12 cellular contexts compared by ENCODE assay signal in genomic region chr22:37487129-37487528, GRCh38. TPM values are rescaled to one million over a fixed set of nuclear protein-coding genes. Genes with fewer than 3 reads are reported as not detected.
A peak's percentile ranks its signal among the peaks of the same experiment; 100 is the strongest.
DNase-seq lines count a peak whose midpoint lies in the region; ATAC-seq and TF ChIP-seq lines count a peak whose summit lies in the region.
"Had no signal": no experiment of that assay in that cellular context is flagged by ENCODE, and none has a peak within 500 bp of the region (broad histone marks: within the 10 kb centered on the region; RNA-seq: fewer than 3 reads in every experiment).

No MANE protein-coding gene starts in this region.

- intact Hi-C loops in CD14-positive monocyte (cut with micrococcal nuclease), result no loop called here
- intact Hi-C loops in activated CD8-positive, alpha-beta T cell treated with anti-CD3 and anti-CD28 coated beads for 36 hours (cut with micrococcal nuclease), result no loop called here

- no peak for TF ChIP-seq CTCF in CD14-positive monocyte (IDR thresholded peaks at IDR 0.05)
- TF ChIP-seq CTCF in DND-41 (IDR thresholded peaks at IDR 0.05; ENCODE audit: borderline replicate concordance, extremely low read depth, low read length, poor library complexity, severe bottlenecking), result no peak
- TF ChIP-seq CTCF in activated CD8-positive, alpha-beta T cell treated with anti-CD3 and anti-CD28 coated beads for 36 hours (IDR thresholded peaks at IDR 0.05), result no peak
- TF ChIP-seq CTCF in osteocyte (IDR thresholded peaks at IDR 0.05), result no peak

- ATAC-seq in DND-41 (ENCODE audit: insufficient read depth, low read depth) (no peak), memory B cell (ENCODE audit: low read depth) (no peak), GM21619 (IDR thresholded peaks at IDR 0.05; ENCODE audit: unreplicated experiment) (no peak), GM19328 (IDR thresholded peaks at IDR 0.05; ENCODE audit: unreplicated experiment) (no peak)
- ATAC-seq in activated CD8-positive, alpha-beta T cell treated with anti-CD3 and anti-CD28 coated beads for 36 hours, result no peak

- H2AFZ ChIP-seq in DND-41 (ENCODE audit: low read depth, low read length), result no peak overlapping the region

- H4K20me1 ChIP-seq in DND-41 (ENCODE audit: insufficient read depth, low read length), result 0 out of 2 replicates have a peak, but pooled peaks cover 6% of the 10 kb centered on the region

- H3K4me3 Mint-ChIP-seq in CD14-positive monocyte (peak overlapping the region in 1 of 2 donors; percentile 97), memory B cell (peak overlapping the region; percentile 98), osteocyte (ENCODE audit: unreplicated experiment) (no peak overlapping the region)
- H3K4me3 Mint-ChIP-seq in activated CD8-positive, alpha-beta T cell treated with anti-CD3 and anti-CD28 coated beads for 36 hours, result peak overlapping the region; percentile 93

- peaks cover 7% of the 10 kb centered on the region for H3K27me3 ChIP-seq in DND-41 (ENCODE audit: insufficient read depth, low read length, poor library complexity)
- H3K27me3 ChIP-seq: foreskin keratinocyte had no signal

- no peak overlapping the region for H3K9ac ChIP-seq in DND-41 (ENCODE audit: low read depth, low read length)

- H3K27ac ChIP-seq in DND-41 (ENCODE audit: low read length), result no peak overlapping the region
- H3K27ac ChIP-seq: foreskin keratinocyte had no signal

- DNase-seq in CD14-positive monocyte (ENCODE audit: low spot score), result no peak
- DNase-seq in DND-41, result no peak
- no peak for DNase-seq in activated CD8-positive, alpha-beta T cell treated with anti-CD3 and anti-CD28 coated beads for 36 hours
- DNase-seq in memory B cell (ENCODE audit: low spot score in 2 of 2), result no peak
- DNase-seq in SHP77 treated with DMSO at 0.1 percent for 48 hours (lab: John Stamatoyannopoulos, UW), result no peak
- no peak for DNase-seq in osteocyte (ENCODE audit: extremely low spot score, unreplicated experiment)
- DNase-seq: activated CD4-positive, alpha-beta T cell treated with anti-CD3 and anti-CD28 coated beads, Interleukin-2, amount 50 U/mL, for 48 hours; aorta had no signal

- H3K4me1 ChIP-seq in DND-41 (ENCODE audit: insufficient read depth, low read length), result peaks cover 29% of the 10 kb centered on the region
- H3K4me1 ChIP-seq: foreskin keratinocyte had no signal

- peak overlapping the region; percentile 68 for H3K4me2 ChIP-seq in DND-41 (ENCODE audit: insufficient read depth, low read length)

- H3K27ac Mint-ChIP-seq in CD14-positive monocyte, result peak overlapping the region in 6 of 7 donors; percentile 86 to 96 (median 92)
- peak overlapping the region; percentile 97 for H3K27ac Mint-ChIP-seq in activated CD8-positive, alpha-beta T cell treated with anti-CD3 and anti-CD28 coated beads for 36 hours
- H3K27ac Mint-ChIP-seq in memory B cell, result peak overlapping the region; percentile 89
- H3K27ac Mint-ChIP-seq in osteocyte (ENCODE audit: unreplicated experiment), result no peak overlapping the region

- H3K4me1 Mint-ChIP-seq in CD14-positive monocyte, result peaks cover 43% of the 10 kb centered on the region
- H3K4me1 Mint-ChIP-seq in activated CD8-positive, alpha-beta T cell treated with anti-CD3 and anti-CD28 coated beads for 36 hours (ENCODE audit: low read depth), result peaks cover 47% of the 10 kb centered on the region
- H3K4me1 Mint-ChIP-seq in memory B cell, result peaks cover 48% of the 10 kb centered on the region
- H3K4me1 Mint-ChIP-seq in osteocyte (ENCODE audit: unreplicated experiment), result peaks cover 25% of the 10 kb centered on the region

- H3K36me3 ChIP-seq in DND-41 (ENCODE audit: insufficient read depth, low read length), result no peaks in the 10 kb centered on the region

- H3K9me3 Mint-ChIP-seq in CD14-positive monocyte (no peaks in the 10 kb centered on the region), memory B cell (no peaks in the 10 kb centered on the region), osteocyte (ENCODE audit: unreplicated experiment) (no peaks in the 10 kb centered on the region)
- H3K9me3 Mint-ChIP-seq in activated CD8-positive, alpha-beta T cell treated with anti-CD3 and anti-CD28 coated beads for 36 hours, result no peaks in the 10 kb centered on the region

- POLR2A ChIA-PET in activated CD8-positive, alpha-beta T cell treated with anti-CD3 and anti-CD28 coated beads for 36 hours (lab: Charles Lee), result interaction anchor here (1.1 to 1.4 kb wide), 3 partner anchors 80 to 170 kb away, joined by 3 to 4 read pairs (median 3); no protein-coding TSS in a partner anchor

- H3K9me3 ChIP-seq in DND-41 (ENCODE audit: insufficient read depth, low read length, severe bottlenecking), result no peaks in the 10 kb centered on the region

- H3K36me3 Mint-ChIP-seq in CD14-positive monocyte, result peaks cover 11 to 12% of the 10 kb centered on the region in 2 donors
- peaks cover 29% of the 10 kb centered on the region for H3K36me3 Mint-ChIP-seq in activated CD8-positive, alpha-beta T cell treated with anti-CD3 and anti-CD28 coated beads for 36 hours (ENCODE audit: low read depth)
- peaks cover 5% of the 10 kb centered on the region for H3K36me3 Mint-ChIP-seq in memory B cell
- peaks cover 13% of the 10 kb centered on the region for H3K36me3 Mint-ChIP-seq in osteocyte (ENCODE audit: unreplicated experiment)

- H3K4me3 ChIP-seq in DND-41 (ENCODE audit: low read depth in 1 of 2, low read length in 2 of 2), result no peak overlapping the region
- H3K4me3 ChIP-seq: K562 had no signal

- peaks cover 0 to 6% (median 2%) of the 10 kb centered on the region in 3 donors for H3K27me3 Mint-ChIP-seq in CD14-positive monocyte (ENCODE audit: low read depth in 3 of 3)
- no peaks in the 10 kb centered on the region for H3K27me3 Mint-ChIP-seq in activated CD8-positive, alpha-beta T cell treated with anti-CD3 and anti-CD28 coated beads for 36 hours
- no peaks in the 10 kb centered on the region for H3K27me3 Mint-ChIP-seq in memory B cell
- no peaks in the 10 kb centered on the region for H3K27me3 Mint-ChIP-seq in osteocyte (ENCODE audit: unreplicated experiment)

- peaks cover 48% of the 10 kb centered on the region for H3K79me2 ChIP-seq in DND-41 (ENCODE audit: insufficient read depth, low read length)

- CTCF ChIA-PET in activated CD8-positive, alpha-beta T cell treated with anti-CD3 and anti-CD28 coated beads for 36 hours (lab: Charles Lee), result interaction anchor here (1.0 to 5.2 kb wide), 8 partner anchors 8 to 156 kb away, joined by 4 to 24 read pairs (median 10); no protein-coding TSS in a partner anchor

RNA-seq across cellular contexts. Expression of gene MFNG, which starts 0.9 kb away (rescaled TPM):
- polyA plus RNA-seq in CD14-positive monocyte, result 100 to 1,000 TPM; 181 to 196 TPM
- total RNA-seq in activated CD8-positive, alpha-beta T cell treated with anti-CD3 and anti-CD28 coated beads for 36 hours, result 100 to 1,000 TPM; 155 to 160 TPM
- 1.5 and 2.3 TPM in 2 replicates for total RNA-seq in osteocyte

RNA-seq across cellular contexts. Expression of gene CARD10, which starts 32.1 kb away (rescaled TPM):
- polyA plus RNA-seq in CD14-positive monocyte, result not detected
- under 1 TPM; 0.09 to 0.18 TPM for total RNA-seq in activated CD8-positive, alpha-beta T cell treated with anti-CD3 and anti-CD28 coated beads for 36 hours
- 29.2 and 31.5 TPM in 2 replicates for total RNA-seq in osteocyte

RNA-seq across cellular contexts. Expression of gene ELFN2, which starts 59.9 kb away (rescaled TPM):
- not detected for polyA plus RNA-seq in CD14-positive monocyte
- total RNA-seq in activated CD8-positive, alpha-beta T cell treated with anti-CD3 and anti-CD28 coated beads for 36 hours, result under 1 TPM; 0.51 to 0.52 TPM
- total RNA-seq in osteocyte, result 0.97 and 0.99 TPM in 2 replicates
- total RNA-seq: K562 had no signal
- polyA plus RNA-seq: aorta, K562 had no signal

Comparison
In these comparisons a context has a peak if more than half of its experiments do, and no peak if none do; other contexts are left out.
1. RNA of gene MFNG, which starts 0.9 kb away (total RNA-seq): 155 to 160 TPM in activated CD8-positive, alpha-beta T cell treated with anti-CD3 and anti-CD28 coated beads for 36 hours; 1.5 to 2.3 TPM in osteocyte; every median in the first group is over 10 times any median in the second.
2. RNA of gene CARD10, which starts 32.1 kb away (total RNA-seq): 29.2 to 31.5 TPM in osteocyte; 0.09 to 0.18 TPM in activated CD8-positive, alpha-beta T cell treated with anti-CD3 and anti-CD28 coated beads for 36 hours; every median in the first group is over 10 times any median in the second.